ENCODE assay signal across 12 cellular contexts in genomic region chr5:83340511-83340918, GRCh38.
DNase-seq lines count a peak whose midpoint lies in the region; ATAC-seq and TF ChIP-seq lines count a peak whose summit lies in the region.
"Had no signal": no experiment of that assay in that cellular context is flagged by ENCODE, and none has a peak within 500 bp of the region (broad histone marks: within the 10 kb centered on the region; RNA-seq: fewer than 3 reads in every experiment).

No MANE protein-coding gene starts in this region.

- peaks cover 0 to 5% (median 0%) of the 10 kb centered on the region in 8 donors for H3K9me3 Mint-ChIP-seq in CD4-positive, alpha-beta memory T cell
- H3K9me3 Mint-ChIP-seq: type B pancreatic cell had no signal

- peak in 4 of 5 donors; percentile 48 to 61 (median 54) for DNase-seq in CD4-positive, alpha-beta memory T cell
- DNase-seq in OCI-M1 (lab: John Stamatoyannopoulos, UW) (peak; percentile 41), fibroblast of the aortic adventitia (ENCODE audit: low read depth) (peak; percentile 70), NCI-H2029 (lab: John Stamatoyannopoulos, UW) (no peak), coronary artery (ENCODE audit: low spot score) (no peak), body of pancreas (no peak), amniotic stem cell (lab: John Stamatoyannopoulos, UW) (no peak)
- DNase-seq: amygdala, NCI-H510A, SHP77 had no signal

- H3K36me3 Mint-ChIP-seq in CD4-positive, alpha-beta memory T cell, result no peaks in the 10 kb centered on the region
- H3K36me3 Mint-ChIP-seq: type B pancreatic cell had no signal

- H3K4me1 Mint-ChIP-seq in CD4-positive, alpha-beta memory T cell, result peaks cover 20 to 24% (median 21%) of the 10 kb centered on the region in 4 donors

- TF ChIP-seq CTCF in fibroblast of the aortic adventitia (IDR thresholded peaks at IDR 0.05; ENCODE audit: insufficient read depth, low read length), result no peak
- TF ChIP-seq CTCF in coronary artery (IDR thresholded peaks at IDR 0.05), result no peak
- no peak for TF ChIP-seq CTCF in body of pancreas (IDR thresholded peaks at IDR 0.05)

- CTCF ChIA-PET in CD4-positive, alpha-beta memory T cell (lab: Charles Lee; ENCODE audit: partially characterized antibody), result no interaction called here

- peak overlapping the region; percentile 13 for H3K27ac ChIP-seq in CD4-positive, alpha-beta memory T cell (ENCODE audit: low read depth, low read length)
- H3K27ac ChIP-seq in coronary artery (no peak overlapping the region), body of pancreas (no peak overlapping the region)

- no peak for TF ChIP-seq POLR2A in body of pancreas (IDR thresholded peaks at IDR 0.05)

- no peaks in the 10 kb centered on the region for H3K27me3 Mint-ChIP-seq in CD4-positive, alpha-beta memory T cell
- H3K27me3 Mint-ChIP-seq: type B pancreatic cell had no signal

- no peaks in the 10 kb centered on the region for H3K36me3 ChIP-seq in CD4-positive, alpha-beta memory T cell (ENCODE audit: insufficient read depth, low read length)
- H3K36me3 ChIP-seq in body of pancreas (replicated peaks in 1 of 2; ENCODE audit: insufficient read depth in 1 of 2, low read depth in 2 of 2), result no peaks in the 10 kb centered on the region

- peak overlapping the region in 1 of 2 donors; percentile 6 for H3K4me3 ChIP-seq in CD4-positive, alpha-beta memory T cell (ENCODE audit: low read length in 2 of 2)
- H3K4me3 ChIP-seq in fibroblast of the aortic adventitia (ENCODE audit: low read depth, low read length), result no peak overlapping the region
- H3K4me3 ChIP-seq in coronary artery, result no peak overlapping the region
- H3K4me3 ChIP-seq in body of pancreas, result no peak overlapping the region

- H3K4me1 ChIP-seq in CD4-positive, alpha-beta memory T cell (ENCODE audit: insufficient read depth, low read length), result peaks cover 23% of the 10 kb centered on the region
- H3K4me1 ChIP-seq in body of pancreas, result peaks cover 13% of the 10 kb centered on the region

- ATAC-seq in GM21390 (IDR thresholded peaks at IDR 0.05; ENCODE audit: unreplicated experiment) (peak; percentile 55), body of pancreas (no peak)

- POLR2A ChIA-PET in CD4-positive, alpha-beta memory T cell (lab: Charles Lee; ENCODE audit: partially characterized antibody), result interaction anchor here (0.9 to 1.0 kb wide), 2 partner anchors 263 to 983 kb away, joined by 3 read pairs; partner anchors contain the start of gene XRCC4

- H3K4me3 Mint-ChIP-seq in CD4-positive, alpha-beta memory T cell, result peak overlapping the region; percentile 36 to 79 (median 68)
- H3K4me3 Mint-ChIP-seq: type B pancreatic cell had no signal

- H3K27me3 ChIP-seq in CD4-positive, alpha-beta memory T cell (ENCODE audit: insufficient read depth, low read length), result no peaks in the 10 kb centered on the region
- no peaks in the 10 kb centered on the region for H3K27me3 ChIP-seq in body of pancreas

- intact Hi-C loops in CD4-positive, alpha-beta memory T cell (cut with micrococcal nuclease), result loop anchor here (1.0 to 5.0 kb wide), 2 partner anchors 263 to 983 kb away; partner anchors contain the start of genes TMEM167A and XRCC4
- intact Hi-C loops in body of pancreas (cut with DNase I), result no loop called here

- 78 to 85% methylated on average over 2 of the region's 2 CpGs for WGBS in body of pancreas, 2 donors

- H3K9me3 ChIP-seq in CD4-positive, alpha-beta memory T cell (ENCODE audit: control insufficient read depth in 1 of 2, low read length in 2 of 2), result no peaks in the 10 kb centered on the region
- no peaks in the 10 kb centered on the region for H3K9me3 ChIP-seq in body of pancreas

- peak overlapping the region; percentile 68 to 93 (median 87) for H3K27ac Mint-ChIP-seq in CD4-positive, alpha-beta memory T cell
- H3K27ac Mint-ChIP-seq: type B pancreatic cell had no signal

Comparison
In these comparisons a context has a peak if more than half of its experiments do, and no peak if none do; other contexts are left out.
1. DNase-seq: peak in CD4-positive, alpha-beta memory T cell (4 of 5), OCI-M1 (single experiment) and fibroblast of the aortic adventitia (single experiment); none in NCI-H2029 (single experiment), coronary artery (single experiment), body of pancreas (0 of 4) and amniotic stem cell (single experiment).